In genomic region chr3:127288343-127288742, GRCh38 we compare ENCODE assay signal across 28 cellular contexts. TPM values are rescaled to one million over a fixed set of nuclear protein-coding genes. Genes with fewer than 3 reads are reported as not detected.
"Had no signal": no experiment of that assay in that cellular context is flagged by ENCODE, and none has a peak within 500 bp of the region (broad histone marks: within the 10 kb centered on the region; RNA-seq: fewer than 3 reads in every experiment).

No MANE protein-coding gene starts in this region.

- H3K4me1 Mint-ChIP-seq: activated CD4-positive, alpha-beta T cell treated with anti-CD3 and anti-CD28 coated beads for 36 hours; activated CD4-positive, alpha-beta T cell treated with anti-CD3 and anti-CD28 coated beads, Interleukin-2, amount 10 ng/mL, durations not matched to agents 24 days and 14 days; activated naive CD4-positive, alpha-beta T cell treated with anti-CD3 and anti-CD28 coated beads, Interleukin-2, amount 50 U/mL, for 24 hours; activated naive CD8-positive, alpha-beta T cell treated with anti-CD3 and anti-CD28 coated beads, Interleukin-2, amount 10 ng/mL, durations not matched to agents 7 days and 5 days; activated T-helper 17 cell treated with anti-CD3 and anti-CD28 coated beads, Interleukin-2, amount 50 U/mL, for 72 hours; brain; endodermal cell had no signal

- H3K4me3 Mint-ChIP-seq: activated CD4-positive, alpha-beta memory T cell treated with anti-CD3 and anti-CD28 coated beads for 36 hours; activated CD4-positive, alpha-beta T cell treated with anti-CD3 and anti-CD28 coated beads for 36 hours; activated CD4-positive, alpha-beta T cell treated with anti-CD3 and anti-CD28 coated beads, Interleukin-2, amount 10 ng/mL, durations not matched to agents 24 days and 14 days; activated CD8-positive, alpha-beta T cell treated with anti-CD3 and anti-CD28 coated beads, Interleukin-2, amount 10 ng/mL, durations not matched to agents 7 days and 5 days; activated naive CD4-positive, alpha-beta T cell treated with anti-CD3 and anti-CD28 coated beads for 36 hours; activated naive CD4-positive, alpha-beta T cell treated with anti-CD3 and anti-CD28 coated beads, Interleukin-2, amount 50 U/mL, for 24 hours; activated naive CD8-positive, alpha-beta T cell treated with anti-CD3 and anti-CD28 coated beads, Interleukin-2, amount 10 ng/mL, durations not matched to agents 7 days and 5 days; activated T-cell treated with anti-CD3 and anti-CD28 coated beads, Interleukin-2, amount 50 U/mL, for 4 hours; activated T-helper 17 cell treated with anti-CD3 and anti-CD28 coated beads, Interleukin-2, amount 50 U/mL, for 72 hours; endodermal cell had no signal

- H3K27me3 Mint-ChIP-seq: activated CD4-positive, alpha-beta T cell treated with anti-CD3 and anti-CD28 coated beads, Interleukin-2, amount 10 ng/mL, durations not matched to agents 24 days and 14 days had no signal

- H3K9me3 ChIP-seq: ascending aorta, colonic mucosa, gastrocnemius medialis had no signal

- H3K36me3 ChIP-seq: ascending aorta, breast epithelium, cardiac muscle cell, colonic mucosa, gastrocnemius medialis had no signal

- H3K27ac Mint-ChIP-seq: activated CD4-positive, alpha-beta memory T cell treated with anti-CD3 and anti-CD28 coated beads for 36 hours; activated CD4-positive, alpha-beta T cell treated with anti-CD3 and anti-CD28 coated beads for 36 hours; activated CD4-positive, alpha-beta T cell treated with anti-CD3 and anti-CD28 coated beads, Interleukin-2, amount 10 ng/mL, durations not matched to agents 24 days and 14 days; activated CD8-positive, alpha-beta T cell treated with anti-CD3 and anti-CD28 coated beads, Interleukin-2, amount 10 ng/mL, durations not matched to agents 7 days and 5 days; activated naive CD4-positive, alpha-beta T cell treated with anti-CD3 and anti-CD28 coated beads for 36 hours; activated naive CD4-positive, alpha-beta T cell treated with anti-CD3 and anti-CD28 coated beads, Interleukin-2, amount 50 U/mL, for 24 hours; activated naive CD8-positive, alpha-beta T cell treated with anti-CD3 and anti-CD28 coated beads, Interleukin-2, amount 10 ng/mL, durations not matched to agents 7 days and 5 days; activated T-helper 17 cell treated with anti-CD3 and anti-CD28 coated beads, Interleukin-2, amount 50 U/mL, for 72 hours; brain; endodermal cell had no signal

- H3K4me1 ChIP-seq: ascending aorta, breast epithelium, colonic mucosa, gastrocnemius medialis had no signal

- H3K27ac ChIP-seq: ascending aorta, breast epithelium, cardiac muscle cell, colonic mucosa, foreskin keratinocyte, gastrocnemius medialis had no signal

- H3K9me3 Mint-ChIP-seq: activated CD4-positive, alpha-beta T cell treated with anti-CD3 and anti-CD28 coated beads, Interleukin-2, amount 10 ng/mL, durations not matched to agents 24 days and 14 days; activated naive CD8-positive, alpha-beta T cell treated with anti-CD3 and anti-CD28 coated beads, Interleukin-2, amount 10 ng/mL, durations not matched to agents 7 days and 5 days had no signal

- DNase-seq: activated CD4-positive, CD25-positive, alpha-beta regulatory T cell; activated CD4-positive, CD25-positive, alpha-beta regulatory T cell treated with anti-CD3 and anti-CD28 coated beads, Interleukin-2, amount 50 U/mL, for 72 hours; activated effector memory CD4-positive, alpha-beta T cell treated with Interleukin-2 at 50 U/mL for 16 hours; activated gamma-delta T cell treated with Interleukin-2 at 50 U/mL for 16 hours; activated T-cell treated with anti-CD3 and anti-CD28 coated beads, Interleukin-2, amount 50 U/mL, for 4 hours; central memory CD4-positive, alpha-beta T cell; cerebellar nuclear complex; colonic mucosa; effector memory CD4-positive, alpha-beta T cell; foreskin keratinocyte; gastrocnemius medialis had no signal

- ATAC-seq: activated T-cell treated with anti-CD3 and anti-CD28 coated beads, Interleukin-2, amount 50 U/mL, for 4 hours; esophagus mucosa; foreskin keratinocyte; gastrocnemius medialis had no signal

- H3K27me3 ChIP-seq: ascending aorta, breast epithelium, cardiac muscle cell, colonic mucosa, foreskin keratinocyte, gastrocnemius medialis had no signal

- H3K36me3 Mint-ChIP-seq: activated CD4-positive, alpha-beta memory T cell treated with anti-CD3 and anti-CD28 coated beads for 36 hours; activated naive CD4-positive, alpha-beta T cell treated with anti-CD3 and anti-CD28 coated beads, Interleukin-2, amount 50 U/mL, for 24 hours; activated naive CD8-positive, alpha-beta T cell treated with anti-CD3 and anti-CD28 coated beads, Interleukin-2, amount 10 ng/mL, durations not matched to agents 7 days and 5 days; brain had no signal

- H3K4me3 ChIP-seq: ascending aorta, breast epithelium, cardiac muscle cell, colonic mucosa, gastrocnemius medialis had no signal

RNA-seq across cellular contexts. Expression of gene PRR20G, which starts 0.5 kb away (rescaled TPM):
- total RNA-seq: activated CD4-positive, alpha-beta memory T cell treated with anti-CD3 and anti-CD28 coated beads for 36 hours; activated CD4-positive, alpha-beta T cell treated with anti-CD3 and anti-CD28 coated beads for 36 hours; activated CD4-positive, alpha-beta T cell treated with anti-CD3 and anti-CD28 coated beads, Interleukin-2, amount 10 ng/mL, durations not matched to agents 24 days and 14 days; activated CD8-positive, alpha-beta T cell treated with anti-CD3 and anti-CD28 coated beads, Interleukin-2, amount 10 ng/mL, durations not matched to agents 7 days and 5 days; activated naive CD4-positive, alpha-beta T cell treated with anti-CD3 and anti-CD28 coated beads for 36 hours; activated naive CD8-positive, alpha-beta T cell treated with anti-CD3 and anti-CD28 coated beads, Interleukin-2, amount 10 ng/mL, durations not matched to agents 7 days and 5 days; activated T-cell treated with anti-CD3 and anti-CD28 coated beads, Interleukin-2, amount 50 U/mL, for 4 hours; activated T-helper 17 cell treated with anti-CD3 and anti-CD28 coated beads, Interleukin-2, amount 50 U/mL, for 72 hours; ascending aorta; breast epithelium; cardiac muscle cell; colonic mucosa; dermis microvascular lymphatic vessel endothelial cell; endodermal cell; epithelial cell of proximal tubule; esophagus mucosa; foreskin keratinocyte; gastrocnemius medialis; T-helper 1 cell treated with Interleukin-12 subunit alpha and Interleukin-12 subunit beta and Interleukin-4 antibody, amounts not matched to agents 30 ng/mL and 1 ng/mL, for 36 hours had no signal
- polyA plus RNA-seq: cardiac muscle cell had no signal
